ENCODE assay signal across 18 cellular contexts in the genomic region with DNA sequence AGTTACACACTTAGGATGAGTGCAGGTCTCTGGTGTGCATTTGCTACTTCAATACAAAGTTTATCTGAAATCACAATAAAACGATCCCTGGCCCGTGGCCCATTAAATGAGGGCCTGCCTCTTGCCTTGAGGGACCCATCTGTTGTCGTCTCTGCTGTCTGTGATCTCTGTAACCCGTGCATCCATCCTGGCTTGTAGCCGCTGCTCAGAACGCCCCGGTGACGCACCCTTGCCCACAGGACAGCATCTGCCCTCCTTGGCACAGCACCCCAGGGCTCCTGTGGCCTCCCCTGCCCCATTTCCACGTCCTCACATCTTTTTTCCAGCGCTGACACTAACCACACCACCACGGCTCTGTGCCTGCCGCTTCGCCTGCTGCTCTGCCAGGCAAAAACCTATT. TPM values are rescaled to one million over a fixed set of nuclear protein-coding genes. Genes with fewer than 3 reads are reported as not detected.
A peak's percentile ranks its signal among the peaks of the same experiment; 100 is the strongest.
DNase-seq lines count a peak whose midpoint lies in the region; ATAC-seq and TF ChIP-seq lines count a peak whose summit lies in the region.
"Had no signal": no experiment of that assay in that cellular context is flagged by ENCODE, and none has a peak within 500 bp of the region (broad histone marks: within the 10 kb centered on the region; RNA-seq: fewer than 3 reads in every experiment).

No MANE protein-coding gene starts in this region.

- H3K27ac Mint-ChIP-seq in activated T-cell treated with anti-CD3 and anti-CD28 coated beads, Interleukin-2, amount 50 U/mL, for 72 hours: peak overlapping the region; percentile 100
- H3K27ac Mint-ChIP-seq in T-helper 17 cell: peak overlapping the region; percentile 96
- H3K27ac Mint-ChIP-seq in stimulated activated effector memory CD8-positive, alpha-beta T cell treated with anti-CD3 and anti-CD28 coated beads, Interleukin-12 subunit alpha, Interleukin-12 subunit beta, amount 100 ng/mL, for 72 hours: peak overlapping the region; percentile 97

- H3K4me3 Mint-ChIP-seq in activated T-cell treated with anti-CD3 and anti-CD28 coated beads, Interleukin-2, amount 50 U/mL, for 72 hours: no peak overlapping the region
- H3K4me3 Mint-ChIP-seq in T-helper 17 cell: no peak overlapping the region
- peak overlapping the region; percentile 74 for H3K4me3 Mint-ChIP-seq in stimulated activated effector memory CD8-positive, alpha-beta T cell treated with anti-CD3 and anti-CD28 coated beads, Interleukin-12 subunit alpha, Interleukin-12 subunit beta, amount 100 ng/mL, for 72 hours

- peaks cover 0 to 22% of the 10 kb centered on the region in 2 donors for H3K27me3 ChIP-seq in left lung
- H3K27me3 ChIP-seq: pancreas, Peyer's patch, upper lobe of left lung had no signal

- H3K36me3 Mint-ChIP-seq in activated T-cell treated with anti-CD3 and anti-CD28 coated beads, Interleukin-2, amount 50 U/mL, for 72 hours (ENCODE audit: insufficient read depth in 2 of 2): peaks cover 20 to 37% of the 10 kb centered on the region in 2 donors
- peaks cover 4% of the 10 kb centered on the region for H3K36me3 Mint-ChIP-seq in T-helper 17 cell (ENCODE audit: low read depth)
- peaks cover 82% of the 10 kb centered on the region for H3K36me3 Mint-ChIP-seq in stimulated activated effector memory CD8-positive, alpha-beta T cell treated with anti-CD3 and anti-CD28 coated beads, Interleukin-12 subunit alpha, Interleukin-12 subunit beta, amount 100 ng/mL, for 72 hours

- no peaks in the 10 kb centered on the region for H3K27me3 Mint-ChIP-seq in activated T-cell treated with anti-CD3 and anti-CD28 coated beads, Interleukin-2, amount 50 U/mL, for 72 hours (ENCODE audit: low read depth)
- no peaks in the 10 kb centered on the region for H3K27me3 Mint-ChIP-seq in T-helper 17 cell

- TF ChIP-seq CTCF in epithelial cell of esophagus (IDR thresholded peaks at IDR 0.05; ENCODE audit: insufficient read depth, low read depth, low read length, missing control alignments) (no peak), left lung (IDR thresholded peaks at IDR 0.05) (no peak)

- no peaks in the 10 kb centered on the region for H3K4me1 ChIP-seq in left lung
- H3K4me1 ChIP-seq: pancreas, Peyer's patch, upper lobe of left lung had no signal

- DNase-seq in activated T-cell treated with anti-CD3 and anti-CD28 coated beads, Interleukin-2, amount 50 U/mL, for 72 hours: no peak
- DNase-seq in activated T-cell treated with anti-CD3 and anti-CD28 coated beads for 4 hours (no peak), T-helper 17 cell (no peak), epithelial cell of esophagus (ENCODE audit: low read depth) (peak; percentile 1), left lung (no peak), NCI-H2081 treated with DMSO at 0.1 percent for 48 hours (lab: John Stamatoyannopoulos, UW) (no peak)
- no peak for DNase-seq in stimulated activated effector memory CD8-positive, alpha-beta T cell treated with anti-CD3 and anti-CD28 coated beads, Interleukin-12 subunit alpha, Interleukin-12 subunit beta, amount 100 ng/mL, for 72 hours (ENCODE audit: low spot score in 2 of 2)
- DNase-seq: ACHN; activated CD8-positive, alpha-beta memory T cell treated with anti-CD3 and anti-CD28 coated beads for 24 hours; amniotic stem cell; cortex of kidney; DMS153; mesendoderm; T-helper 9 cell; upper lobe of left lung had no signal

- ATAC-seq in activated T-cell treated with anti-CD3 and anti-CD28 coated beads, Interleukin-2, amount 50 U/mL, for 72 hours (replicated peaks in 1 of 2): no peak
- no peak for ATAC-seq in T-helper 17 cell
- no peak for ATAC-seq in stimulated activated effector memory CD8-positive, alpha-beta T cell treated with anti-CD3 and anti-CD28 coated beads, Interleukin-12 subunit alpha, Interleukin-12 subunit beta, amount 100 ng/mL, for 72 hours
- no peak for ATAC-seq in left lung
- ATAC-seq in HG03520 (IDR thresholded peaks at IDR 0.05; ENCODE audit: unreplicated experiment): no peak

- H3K9me3 ChIP-seq in T-helper 17 cell (ENCODE audit: control insufficient read depth, low read length, poor library complexity, severe bottlenecking) (no peaks in the 10 kb centered on the region), left lung (peaks cover 0 to 13% of the 10 kb centered on the region in 2 donors)
- H3K9me3 ChIP-seq: pancreas had no signal

- peaks cover under 1 to 6% of the 10 kb centered on the region in 2 donors for H3K9me3 Mint-ChIP-seq in activated T-cell treated with anti-CD3 and anti-CD28 coated beads, Interleukin-2, amount 50 U/mL, for 72 hours
- H3K9me3 Mint-ChIP-seq in stimulated activated effector memory CD8-positive, alpha-beta T cell treated with anti-CD3 and anti-CD28 coated beads, Interleukin-12 subunit alpha, Interleukin-12 subunit beta, amount 100 ng/mL, for 72 hours: peaks cover 6% of the 10 kb centered on the region

- H3K4me1 Mint-ChIP-seq in activated T-cell treated with anti-CD3 and anti-CD28 coated beads, Interleukin-2, amount 50 U/mL, for 72 hours (ENCODE audit: low read depth): peaks cover 38% of the 10 kb centered on the region
- H3K4me1 Mint-ChIP-seq in T-helper 17 cell: peaks cover 32% of the 10 kb centered on the region
- peaks cover 54% of the 10 kb centered on the region for H3K4me1 Mint-ChIP-seq in stimulated activated effector memory CD8-positive, alpha-beta T cell treated with anti-CD3 and anti-CD28 coated beads, Interleukin-12 subunit alpha, Interleukin-12 subunit beta, amount 100 ng/mL, for 72 hours

- no peak overlapping the region for H3K27ac ChIP-seq in left lung
- H3K27ac ChIP-seq: Peyer's patch, upper lobe of left lung had no signal

- no peaks in the 10 kb centered on the region for H3K36me3 ChIP-seq in left lung
- H3K36me3 ChIP-seq: pancreas, Peyer's patch, upper lobe of left lung had no signal

- intact Hi-C loops in left lung (cut with DNase I): no loop called here

- H3K4me3 ChIP-seq in epithelial cell of esophagus (ENCODE audit: low read length) (no peak overlapping the region), left lung (no peak overlapping the region)
- H3K4me3 ChIP-seq: pancreas, Peyer's patch, upper lobe of left lung had no signal

RNA-seq across cellular contexts. Expression of a gene that starts 16.7 kb away (rescaled TPM):
- 100 to 1,000 TPM; 101 to 114 TPM for total RNA-seq in activated T-cell treated with anti-CD3 and anti-CD28 coated beads, Interleukin-2, amount 50 U/mL, for 72 hours
- total RNA-seq in T-helper 17 cell: 100 to 1,000 TPM; 126 to 155 TPM
- total RNA-seq in left lung: 1 to 10 TPM; 4.7 to 8.1 TPM

Comparison
In these comparisons a context has a peak if more than half of its experiments do, and no peak if none do; other contexts are left out.
1. RNA of a gene that starts 16.7 kb away (total RNA-seq): 126 to 155 TPM in T-helper 17 cell and 101 to 114 TPM in activated T-cell treated with anti-CD3 and anti-CD28 coated beads, Interleukin-2, amount 50 U/mL, for 72 hours; 4.7 to 8.1 TPM in left lung; every median in the first group is over 10 times any median in the second.
2. Peak in every context shown above with its lines, with median percentiles within 50 percentile points of each other: H3K27ac Mint-ChIP-seq.